In genomic region chr20:63692436-63693078, GRCh38 we compare ENCODE assay signal across 1 cellular context.
TF ChIP-seq lines count a peak whose summit lies in the region.

No MANE protein-coding gene starts in this region.

TF ChIP-seq in HEK293, 187 proteins besides CTCF, POLR2A, EP300 and RAD21 (continued from another document):
- TF ChIP-seq, protein P1, sequence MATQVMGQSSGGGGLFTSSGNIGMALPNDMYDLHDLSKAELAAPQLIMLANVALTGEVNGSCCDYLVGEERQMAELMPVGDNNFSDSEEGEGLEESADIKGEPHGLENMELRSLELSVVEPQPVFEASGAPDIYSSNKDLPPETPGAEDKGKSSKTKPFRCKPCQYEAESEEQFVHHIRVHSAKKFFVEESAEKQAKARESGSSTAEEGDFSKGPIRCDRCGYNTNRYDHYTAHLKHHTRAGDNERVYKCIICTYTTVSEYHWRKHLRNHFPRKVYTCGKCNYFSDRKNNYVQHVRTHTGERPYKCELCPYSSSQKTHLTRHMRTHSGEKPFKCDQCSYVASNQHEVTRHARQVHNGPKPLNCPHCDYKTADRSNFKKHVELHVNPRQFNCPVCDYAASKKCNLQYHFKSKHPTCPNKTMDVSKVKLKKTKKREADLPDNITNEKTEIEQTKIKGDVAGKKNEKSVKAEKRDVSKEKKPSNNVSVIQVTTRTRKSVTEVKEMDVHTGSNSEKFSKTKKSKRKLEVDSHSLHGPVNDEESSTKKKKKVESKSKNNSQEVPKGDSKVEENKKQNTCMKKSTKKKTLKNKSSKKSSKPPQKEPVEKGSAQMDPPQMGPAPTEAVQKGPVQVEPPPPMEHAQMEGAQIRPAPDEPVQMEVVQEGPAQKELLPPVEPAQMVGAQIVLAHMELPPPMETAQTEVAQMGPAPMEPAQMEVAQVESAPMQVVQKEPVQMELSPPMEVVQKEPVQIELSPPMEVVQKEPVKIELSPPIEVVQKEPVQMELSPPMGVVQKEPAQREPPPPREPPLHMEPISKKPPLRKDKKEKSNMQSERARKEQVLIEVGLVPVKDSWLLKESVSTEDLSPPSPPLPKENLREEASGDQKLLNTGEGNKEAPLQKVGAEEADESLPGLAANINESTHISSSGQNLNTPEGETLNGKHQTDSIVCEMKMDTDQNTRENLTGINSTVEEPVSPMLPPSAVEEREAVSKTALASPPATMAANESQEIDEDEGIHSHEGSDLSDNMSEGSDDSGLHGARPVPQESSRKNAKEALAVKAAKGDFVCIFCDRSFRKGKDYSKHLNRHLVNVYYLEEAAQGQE (tag by site-specific recombination; IDR thresholded peaks at IDR 0.05) = no peak
- no peak for TF ChIP-seq ZNF501 (tag by site-specific recombination; IDR thresholded peaks at IDR 0.05)
- TF ChIP-seq, protein P2, sequence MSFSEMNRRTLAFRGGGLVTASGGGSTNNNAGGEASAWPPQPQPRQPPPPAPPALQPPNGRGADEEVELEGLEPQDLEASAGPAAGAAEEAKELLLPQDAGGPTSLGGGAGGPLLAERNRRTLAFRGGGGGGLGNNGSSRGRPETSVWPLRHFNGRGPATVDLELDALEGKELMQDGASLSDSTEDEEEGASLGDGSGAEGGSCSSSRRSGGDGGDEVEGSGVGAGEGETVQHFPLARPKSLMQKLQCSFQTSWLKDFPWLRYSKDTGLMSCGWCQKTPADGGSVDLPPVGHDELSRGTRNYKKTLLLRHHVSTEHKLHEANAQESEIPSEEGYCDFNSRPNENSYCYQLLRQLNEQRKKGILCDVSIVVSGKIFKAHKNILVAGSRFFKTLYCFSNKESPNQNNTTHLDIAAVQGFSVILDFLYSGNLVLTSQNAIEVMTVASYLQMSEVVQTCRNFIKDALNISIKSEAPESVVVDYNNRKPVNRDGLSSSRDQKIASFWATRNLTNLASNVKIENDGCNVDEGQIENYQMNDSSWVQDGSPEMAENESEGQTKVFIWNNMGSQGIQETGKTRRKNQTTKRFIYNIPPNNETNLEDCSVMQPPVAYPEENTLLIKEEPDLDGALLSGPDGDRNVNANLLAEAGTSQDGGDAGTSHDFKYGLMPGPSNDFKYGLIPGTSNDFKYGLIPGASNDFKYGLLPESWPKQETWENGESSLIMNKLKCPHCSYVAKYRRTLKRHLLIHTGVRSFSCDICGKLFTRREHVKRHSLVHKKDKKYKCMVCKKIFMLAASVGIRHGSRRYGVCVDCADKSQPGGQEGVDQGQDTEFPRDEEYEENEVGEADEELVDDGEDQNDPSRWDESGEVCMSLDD (tag by site-specific recombination; IDR thresholded peaks at IDR 0.05) = no peak
- TF ChIP-seq ZNF239 (tag by site-specific recombination; IDR thresholded peaks at IDR 0.05) = no peak
- TF ChIP-seq ZNF600 (tag by site-specific recombination; IDR thresholded peaks at IDR 0.05) = 0 out of 2 replicates have a peak, but pooled peaks have one; percentile 62
- TF ChIP-seq TSHZ1 (tag by site-specific recombination; IDR thresholded peaks at IDR 0.05; ENCODE audit: borderline replicate concordance) = no peak
- TF ChIP-seq ZNF837 (tag by site-specific recombination; IDR thresholded peaks at IDR 0.05) = no peak
- TF ChIP-seq ZNF48 (tag by site-specific recombination; IDR thresholded peaks at IDR 0.05) = no peak
- TF ChIP-seq ZNF548 (tag by site-specific recombination; IDR thresholded peaks at IDR 0.05) = peak; percentile 76; the same call in 1 of the 2 replicates
- TF ChIP-seq SCRT2 (tag by site-specific recombination; IDR thresholded peaks at IDR 0.05) = no peak
- TF ChIP-seq ZNF585B (tag by site-specific recombination; IDR thresholded peaks at IDR 0.05) = no peak
- TF ChIP-seq, protein P3, sequence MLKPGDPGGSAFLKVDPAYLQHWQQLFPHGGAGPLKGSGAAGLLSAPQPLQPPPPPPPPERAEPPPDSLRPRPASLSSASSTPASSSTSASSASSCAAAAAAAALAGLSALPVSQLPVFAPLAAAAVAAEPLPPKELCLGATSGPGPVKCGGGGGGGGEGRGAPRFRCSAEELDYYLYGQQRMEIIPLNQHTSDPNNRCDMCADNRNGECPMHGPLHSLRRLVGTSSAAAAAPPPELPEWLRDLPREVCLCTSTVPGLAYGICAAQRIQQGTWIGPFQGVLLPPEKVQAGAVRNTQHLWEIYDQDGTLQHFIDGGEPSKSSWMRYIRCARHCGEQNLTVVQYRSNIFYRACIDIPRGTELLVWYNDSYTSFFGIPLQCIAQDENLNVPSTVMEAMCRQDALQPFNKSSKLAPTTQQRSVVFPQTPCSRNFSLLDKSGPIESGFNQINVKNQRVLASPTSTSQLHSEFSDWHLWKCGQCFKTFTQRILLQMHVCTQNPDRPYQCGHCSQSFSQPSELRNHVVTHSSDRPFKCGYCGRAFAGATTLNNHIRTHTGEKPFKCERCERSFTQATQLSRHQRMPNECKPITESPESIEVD (tag by site-specific recombination; IDR thresholded peaks at IDR 0.05) = no peak
- no peak for TF ChIP-seq IKZF3 (tag by site-specific recombination; IDR thresholded peaks at IDR 0.05)
- TF ChIP-seq SP3 (tag by site-specific recombination; IDR thresholded peaks at IDR 0.05) = no peak
- TF ChIP-seq ZNF174 (tag by site-specific recombination; IDR thresholded peaks at IDR 0.05) = no peak
- TF ChIP-seq ZNF701 (tag by site-specific recombination; IDR thresholded peaks at IDR 0.05) = no peak
- no peak for TF ChIP-seq YY2 (tag by site-specific recombination; IDR thresholded peaks at IDR 0.05)
- no peak for TF ChIP-seq ZFHX2 (tag by site-specific recombination; conservative IDR thresholded peaks at IDR 0.05)
- no peak for TF ChIP-seq ZBTB8A (tag by site-specific recombination; IDR thresholded peaks at IDR 0.05)
- no peak for TF ChIP-seq ZNF138 (tag by site-specific recombination; IDR thresholded peaks at IDR 0.05; ENCODE audit: borderline replicate concordance)
- no peak for TF ChIP-seq ZXDB (tag by site-specific recombination; IDR thresholded peaks at IDR 0.05)
- TF ChIP-seq OSR2 (tag by site-specific recombination; IDR thresholded peaks at IDR 0.05) = no peak
- TF ChIP-seq ZNF274 (IDR thresholded peaks at IDR 0.05; ENCODE audit: low read length) = no peak
- no peak for TF ChIP-seq ZNF274 (tag by site-specific recombination; IDR thresholded peaks at IDR 0.05; ENCODE audit: borderline replicate concordance)
- no peak for TF ChIP-seq ZSCAN30 (tag by site-specific recombination; IDR thresholded peaks at IDR 0.05)
- no peak for TF ChIP-seq ZNF777 (tag by site-specific recombination; IDR thresholded peaks at IDR 0.05; ENCODE audit: borderline replicate concordance)
TF ChIP-seq in HEK293: peak in this region for 8.
